8 cellular contexts compared by ENCODE assay signal in the genomic region with DNA sequence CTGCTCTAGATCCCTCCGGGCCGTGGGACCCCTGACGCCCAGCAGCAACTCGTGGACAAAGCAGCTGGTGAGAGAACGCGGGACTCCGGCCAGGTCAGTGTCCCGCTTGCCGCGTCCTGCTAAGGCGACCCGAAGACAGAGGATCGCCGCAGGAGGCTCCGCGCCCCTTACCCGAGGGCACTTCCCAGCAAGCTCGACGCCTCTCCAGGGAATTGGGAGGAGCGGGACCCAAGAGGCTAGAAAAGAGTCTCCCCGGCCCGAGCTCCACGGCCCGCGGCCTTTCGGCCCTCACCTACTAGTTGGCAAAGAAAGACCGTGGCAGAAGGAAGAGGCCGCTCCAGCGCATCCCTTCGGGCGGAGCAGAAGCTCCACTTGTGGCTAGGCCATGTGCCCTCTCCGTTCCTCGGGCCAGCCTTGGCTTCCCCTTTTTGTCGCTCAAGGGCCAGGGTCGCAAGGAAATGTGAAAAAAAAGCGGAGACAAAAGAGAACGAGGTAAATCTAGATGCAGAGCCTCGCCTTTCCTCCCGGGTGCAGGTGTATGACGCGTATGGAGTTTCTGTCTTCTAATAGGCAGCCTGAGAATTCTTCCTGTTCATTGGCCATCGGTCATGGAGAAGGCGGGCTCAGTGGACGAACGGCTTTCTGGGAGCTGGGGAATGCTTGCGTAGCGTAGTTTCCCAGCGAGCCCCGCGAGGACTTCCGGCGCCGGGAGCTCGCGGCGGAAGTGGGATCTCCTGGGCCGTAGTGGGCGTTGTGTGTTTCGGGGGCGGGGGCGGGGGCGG. TPM values are rescaled to one million over a fixed set of nuclear protein-coding genes. Genes with fewer than 3 reads are reported as not detected.
A peak's percentile ranks its signal among the peaks of the same experiment; 100 is the strongest.
DNase-seq lines count a peak whose midpoint lies in the region; ATAC-seq and TF ChIP-seq lines count a peak whose summit lies in the region.

A gene with protein sequence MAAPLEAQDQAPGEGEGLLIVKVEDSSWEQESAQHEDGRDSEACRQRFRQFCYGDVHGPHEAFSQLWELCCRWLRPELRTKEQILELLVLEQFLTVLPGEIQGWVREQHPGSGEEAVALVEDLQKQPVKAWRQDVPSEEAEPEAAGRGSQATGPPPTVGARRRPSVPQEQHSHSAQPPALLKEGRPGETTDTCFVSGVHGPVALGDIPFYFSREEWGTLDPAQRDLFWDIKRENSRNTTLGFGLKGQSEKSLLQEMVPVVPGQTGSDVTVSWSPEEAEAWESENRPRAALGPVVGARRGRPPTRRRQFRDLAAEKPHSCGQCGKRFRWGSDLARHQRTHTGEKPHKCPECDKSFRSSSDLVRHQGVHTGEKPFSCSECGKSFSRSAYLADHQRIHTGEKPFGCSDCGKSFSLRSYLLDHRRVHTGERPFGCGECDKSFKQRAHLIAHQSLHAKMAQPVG (plus strand): TSS at position 692 of the 782 bp plus-strand sequence. CDS start 2,252 bp downstream, outside the sequence.

- H3K4me3 ChIP-seq in thymus (ENCODE audit: low read length), result peak within 1 kb of the TSS; percentile 99

- no peaks in the 10 kb centered on the region for H3K27me3 ChIP-seq in thymus (ENCODE audit: control insufficient read depth, insufficient read depth)

- intact Hi-C loops in head of caudate nucleus (cut with DNase I), result no loop called here

- H3K36me3 ChIP-seq in thymus (ENCODE audit: control insufficient read depth, insufficient read depth), result peaks cover 22% of the 10 kb centered on the region

- POLR2A ChIA-PET in GM10248 (lab: Yijun Ruan, JAX), result interaction anchor here (0.6 to 1.2 kb wide), 5 partner anchors 9 to 111 kb away, joined by 3 to 4 read pairs (median 3); no protein-coding TSS in a partner anchor

- TF ChIP-seq CTCF in GM10248 (IDR thresholded peaks at IDR 0.05; ENCODE audit: control extremely low read depth, extremely low read depth, low read depth, missing control alignments) (no peak), osteocyte (IDR thresholded peaks at IDR 0.05) (no peak)

- H3K4me1 Mint-ChIP-seq in activated naive CD8-positive, alpha-beta T cell (ENCODE audit: low read depth), result peaks cover 27% of the 10 kb centered on the region
- peaks cover 30% of the 10 kb centered on the region for H3K4me1 Mint-ChIP-seq in osteocyte (ENCODE audit: unreplicated experiment)

- peak within 1 kb of the TSS; percentile 98 for H3K27ac ChIP-seq in thymus (ENCODE audit: low read depth)

- ATAC-seq in HG02642 (IDR thresholded peaks at IDR 0.05; ENCODE audit: poor library complexity, unreplicated experiment), result peak; percentile 91

- CTCF ChIA-PET in GM10248 (lab: Yijun Ruan, JAX), result interaction anchor here (0.9 to 14.2 kb wide), 8 partner anchors 9 to 104 kb away, joined by 3 to 246 read pairs (median 65); a partner anchor contains a TSS

- H3K4me1 ChIP-seq in thymus (ENCODE audit: control insufficient read depth, insufficient read depth, low read length), result peaks cover 9% of the 10 kb centered on the region

- under 1% methylated on average over 62 of the region's 62 CpGs for WGBS in thymus

- peak; percentile 94 for DNase-seq in GM10248 (ENCODE audit: extremely low spot score)
- DNase-seq in NCI-H1105 treated with DMSO at 0.1 percent for 48 hours (lab: John Stamatoyannopoulos, UW), result peak; percentile 92
- peak; percentile 98 for DNase-seq in SKM-1 treated with dmso at 0.1 percent for 144 hours (lab: John Stamatoyannopoulos, UW; ENCODE audit: unreplicated experiment)
- peak; percentile 91 to 98 (median 96) for DNase-seq in head of caudate nucleus
- peak; percentile 97 for DNase-seq in osteocyte (ENCODE audit: extremely low spot score, unreplicated experiment)

- peak within 1 kb of the TSS; percentile 99 for H3K4me3 Mint-ChIP-seq in activated naive CD8-positive, alpha-beta T cell
- peak within 1 kb of the TSS; percentile 98 for H3K4me3 Mint-ChIP-seq in osteocyte (ENCODE audit: unreplicated experiment)

- H3K36me3 Mint-ChIP-seq in activated naive CD8-positive, alpha-beta T cell, result peaks cover 4% of the 10 kb centered on the region
- peaks cover 8% of the 10 kb centered on the region for H3K36me3 Mint-ChIP-seq in osteocyte (ENCODE audit: unreplicated experiment)

- H3K27ac Mint-ChIP-seq in activated naive CD8-positive, alpha-beta T cell, result peak within 1 kb of the TSS; percentile 97
- peak within 1 kb of the TSS; percentile 98 for H3K27ac Mint-ChIP-seq in osteocyte (ENCODE audit: unreplicated experiment)

- no peaks in the 10 kb centered on the region for H3K9me3 ChIP-seq in thymus (ENCODE audit: control insufficient read depth)

- no peaks in the 10 kb centered on the region for H3K9me3 Mint-ChIP-seq in activated naive CD8-positive, alpha-beta T cell (ENCODE audit: low read depth)
- no peaks in the 10 kb centered on the region for H3K9me3 Mint-ChIP-seq in osteocyte (ENCODE audit: unreplicated experiment)

- no peaks in the 10 kb centered on the region for H3K27me3 Mint-ChIP-seq in activated naive CD8-positive, alpha-beta T cell
- H3K27me3 Mint-ChIP-seq in osteocyte (ENCODE audit: unreplicated experiment), result no peaks in the 10 kb centered on the region

RNA-seq across cellular contexts. Expression of the gene that starts here (rescaled TPM):
- 13.4 and 14.3 TPM in 2 replicates for total RNA-seq in osteocyte
- polyA plus RNA-seq in thymus, result 5.2 TPM

Comparison
In these comparisons a context has a peak if more than half of its experiments do, and no peak if none do; other contexts are left out.
1. Peak in every context shown above with its lines: DNase-seq, ATAC-seq, H3K4me3 ChIP-seq and H3K27ac ChIP-seq.